ENCODE assay signal across 1 cellular context in the genomic region with DNA sequence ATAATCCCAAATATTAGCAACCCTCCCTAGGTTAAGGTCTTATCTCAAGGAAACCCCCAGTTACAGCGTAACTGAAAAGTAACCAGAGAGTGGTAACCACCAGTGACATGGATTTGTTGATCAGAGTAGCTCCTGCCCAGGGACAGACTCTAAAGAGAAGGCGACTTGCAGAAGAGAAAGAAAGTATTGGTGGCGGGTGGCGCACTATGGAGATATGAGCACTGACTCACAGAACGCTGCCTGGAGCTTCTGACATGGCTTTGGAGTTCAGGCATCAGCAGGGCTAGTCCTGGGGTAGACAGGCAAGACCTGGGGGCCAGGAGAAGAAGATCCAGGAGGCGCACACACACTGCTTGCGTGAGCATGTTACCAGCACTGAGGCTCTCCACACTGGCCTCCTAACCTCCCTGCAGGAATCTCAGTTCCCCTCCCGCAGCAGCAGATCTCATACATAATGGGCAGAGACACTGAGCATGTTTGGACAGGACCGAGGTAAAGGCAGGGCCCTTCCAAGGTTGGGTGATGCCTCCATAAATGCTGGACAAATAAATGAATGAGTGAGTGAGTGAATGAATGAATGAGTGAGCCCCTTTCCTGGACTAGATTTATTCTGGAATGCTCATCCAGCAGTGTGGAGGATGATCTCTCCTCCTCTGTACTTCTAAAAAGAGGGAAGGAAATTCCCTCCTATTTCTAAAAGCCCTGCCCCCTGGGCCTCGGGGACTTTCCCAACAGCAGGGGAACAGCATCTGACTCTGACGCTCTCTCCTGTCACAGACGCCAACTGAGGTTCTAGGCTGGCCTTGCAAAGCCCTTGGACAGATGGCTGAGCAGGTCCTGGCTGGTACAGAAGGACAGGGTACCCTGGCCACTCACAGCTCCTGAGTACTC.
TF ChIP-seq lines count a peak whose summit lies in the region.

No MANE protein-coding gene starts in this region.

TF ChIP-seq in A549, 52 proteins besides CTCF, POLR2A, EP300 and RAD21 (continued from another document):
- TF ChIP-seq CBX8 (IDR thresholded peaks at IDR 0.05) (no peak), EHMT2 (IDR thresholded peaks at IDR 0.05; ENCODE audit: low read depth) (no peak), ELK1 (IDR thresholded peaks at IDR 0.05; ENCODE audit: low read depth, low read length) (no peak), KDM5A (IDR thresholded peaks at IDR 0.05) (no peak)
- TF ChIP-seq, protein P1, sequence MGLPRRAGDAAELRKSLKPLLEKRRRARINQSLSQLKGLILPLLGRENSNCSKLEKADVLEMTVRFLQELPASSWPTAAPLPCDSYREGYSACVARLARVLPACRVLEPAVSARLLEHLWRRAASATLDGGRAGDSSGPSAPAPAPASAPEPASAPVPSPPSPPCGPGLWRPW (IDR thresholded peaks at IDR 0.05) = no peak
